In the genomic region with DNA sequence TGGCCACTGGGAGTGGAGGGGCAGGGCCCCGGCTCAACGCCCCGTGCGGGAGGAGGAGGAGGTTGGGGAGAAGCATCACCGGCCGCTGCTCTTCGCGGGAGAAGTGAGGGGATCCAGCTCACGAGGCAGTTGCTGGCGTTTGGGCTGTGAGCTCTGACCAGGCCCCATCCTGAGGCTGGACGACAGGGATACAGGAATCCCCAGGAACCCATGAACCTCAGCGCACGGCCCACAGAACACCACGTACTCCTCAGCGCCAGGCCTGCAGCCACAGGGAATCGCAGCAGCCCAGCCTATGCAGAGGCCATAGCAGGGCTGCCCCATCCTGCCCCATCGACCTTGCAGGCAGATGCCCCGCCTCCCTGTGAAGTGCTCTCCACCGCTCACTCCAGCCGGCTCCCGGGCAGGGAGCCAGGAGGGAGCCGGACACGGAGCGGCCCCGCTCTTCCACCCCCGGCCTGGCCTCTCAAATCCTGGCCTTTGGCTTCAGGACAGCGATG, we compare ENCODE assay signal across 18 cellular contexts.
A peak's percentile ranks its signal among the peaks of the same experiment; 100 is the strongest.
DNase-seq lines count a peak whose midpoint lies in the region; ATAC-seq, FAIRE-seq and TF ChIP-seq lines count a peak whose summit lies in the region.
"Had no signal": no experiment of that assay in that cellular context is flagged by ENCODE, and none has a peak within 500 bp of the region (broad histone marks: within the 10 kb centered on the region; RNA-seq: fewer than 3 reads in every experiment).

No MANE protein-coding gene starts in this region.

- DNase-seq in DMS53 (lab: John Stamatoyannopoulos, UW) (peak; percentile 42), DMS53 treated with DMSO at 0.1 percent for 48 hours (lab: John Stamatoyannopoulos, UW; ENCODE audit: unreplicated experiment) (no peak), body of pancreas (peak in 2 of 4 donors; percentile 10 to 13), HepG2 (ENCODE audit: low spot score) (peak; percentile 54), upper lobe of right lung (peak; percentile 91), NCI-H1930 (lab: John Stamatoyannopoulos, UW) (no peak), OCI-M1 (lab: John Stamatoyannopoulos, UW) (no peak)
- DNase-seq: amniotic stem cell; MV-4-11; NCI-H2171; stimulated activated CD4-positive, alpha-beta T cell treated with anti-CD3 and anti-CD28 coated beads, Interleukin-4, amount 100 ng/mL, for 1 hour; T-helper 1 cell; WERI-Rb-1 had no signal

- no peaks in the 10 kb centered on the region for H3K4me1 ChIP-seq in body of pancreas
- peaks cover 19% of the 10 kb centered on the region for H3K4me1 ChIP-seq in HepG2 (ENCODE audit: insufficient read depth, low read length)
- H3K4me1 ChIP-seq in upper lobe of right lung: no peaks in the 10 kb centered on the region

- H3K4me3 ChIP-seq in body of pancreas (no peak overlapping the region), HepG2 (replicated peaks in 1 of 3; ENCODE audit: insufficient read depth in 1 of 3, low read depth in 2 of 3, low read length in 3 of 3) (0 out of 6 replicates have a peak overlapping the region, but pooled peaks of 1 of the 3 experiments have one; percentile 15), upper lobe of right lung (no peak overlapping the region)

- H3K27me3 ChIP-seq in body of pancreas (no peaks in the 10 kb centered on the region), HepG2 (ENCODE audit: control insufficient read depth in 1 of 2, insufficient read depth in 2 of 2, low read length in 2 of 2) (peaks cover 8 to 35% of the 10 kb centered on the region in 2 experiments; a peak in 4 of 5 replicates), upper lobe of right lung (no peaks in the 10 kb centered on the region)

- no peak overlapping the region for H3K27ac ChIP-seq in body of pancreas
- no peak overlapping the region for H3K27ac ChIP-seq in HepG2 (ENCODE audit: extremely low read length, insufficient read depth, low read length)
- H3K27ac ChIP-seq in upper lobe of right lung: no peak overlapping the region
- H3K27ac ChIP-seq: 22Rv1, HL-60, neutrophil, WERI-Rb-1 had no signal

- intact Hi-C loops in body of pancreas (cut with DNase I): no loop called here
- intact Hi-C loops in HepG2 (cut with micrococcal nuclease; ENCODE audit: unreplicated experiment): no loop called here
- intact Hi-C loops in upper lobe of right lung (cut with DNase I): no loop called here

- TF ChIP-seq CTCF in body of pancreas (IDR thresholded peaks at IDR 0.05) (no peak), HepG2 (CRISPR knock-in tag; IDR thresholded peaks at IDR 0.05) (no peak), upper lobe of right lung (IDR thresholded peaks at IDR 0.05) (no peak)

- TF ChIP-seq EP300 in HepG2 (IDR thresholded peaks at IDR 0.05; ENCODE audit: low read depth in 2 of 2, low read length in 2 of 2) (no peak), HepG2 (CRISPR knock-in tag; IDR thresholded peaks at IDR 0.05; ENCODE audit: borderline replicate concordance) (no peak)

- no peak for TF ChIP-seq POLR2A in body of pancreas (IDR thresholded peaks at IDR 0.05)
- no peak for TF ChIP-seq POLR2A in HepG2 (IDR thresholded peaks at IDR 0.05; ENCODE audit: insufficient read depth in 1 of 2, low read depth in 2 of 2, low read length in 2 of 2)

- no peak overlapping the region for H3K9ac ChIP-seq in HepG2 (ENCODE audit: insufficient read depth, low read depth, low read length)

- H3K79me2 ChIP-seq in HepG2 (ENCODE audit: insufficient read depth, low read length): no peaks in the 10 kb centered on the region

- BruUV-seq in HepG2 (replicated peaks; lab: Mats Ljungman, UMichigan): no TSS peak

- in situ Hi-C loops in HepG2 (cut with HindIII; ENCODE audit: extremely low pct_ligation_motif_present, low pct_unique_long_range_greater_than_20kb): no loop called here

- no peaks in the 10 kb centered on the region for H4K20me1 ChIP-seq in HepG2 (ENCODE audit: insufficient read depth, low read length)

- POLR2A ChIA-PET in HepG2 (lab: Yijun Ruan, JAX): interaction anchor here (0.7 kb wide), 1 partner anchor 16 kb away, joined by 3 read pairs; no protein-coding TSS in a partner anchor

- no peaks in the 10 kb centered on the region for H3K36me3 ChIP-seq in body of pancreas (replicated peaks in 1 of 2; ENCODE audit: insufficient read depth in 1 of 2, low read depth in 2 of 2)
- no peaks in the 10 kb centered on the region for H3K36me3 ChIP-seq in HepG2 (replicated peaks in 1 of 2; ENCODE audit: control insufficient read depth in 1 of 2, insufficient read depth in 2 of 2, low read length in 2 of 2)
- H3K36me3 ChIP-seq in upper lobe of right lung: no peaks in the 10 kb centered on the region
- H3K36me3 ChIP-seq: neutrophil, WERI-Rb-1 had no signal

- 64 to 77% methylated on average over 18 to 23 of the region's 27 CpGs for WGBS in body of pancreas, 2 donors
- 20% methylated on average over 18 of the region's 27 CpGs for WGBS in HepG2 (ENCODE audit: low lambda C conversion rate)

- FAIRE-seq in HepG2 (lab: Jason Lieb, UNC): no peak
- FAIRE-seq: GM18507 had no signal

- CTCF ChIA-PET in HepG2 (lab: Yijun Ruan, JAX; ENCODE audit: low intra/inter-chr PET ratio, low total read pairs): no interaction called here

- peak overlapping the region; percentile 58 for H3K4me2 ChIP-seq in HepG2 (ENCODE audit: low read depth, low read length)

- no peak for TF ChIP-seq RAD21 in HepG2 (CRISPR knock-in tag; IDR thresholded peaks at IDR 0.05)

- H3K9me3 ChIP-seq in body of pancreas (peaks cover 0 to 7% (median 0%) of the 10 kb centered on the region in 3 donors), HepG2 (ENCODE audit: low read length) (peaks cover 12% of the 10 kb centered on the region; the same call in 1 of the 2 replicates), upper lobe of right lung (no peaks in the 10 kb centered on the region)
- H3K9me3 ChIP-seq: neutrophil had no signal

- ATAC-seq in body of pancreas: peak; percentile 24
- peak; percentile 94 for ATAC-seq in HepG2
- peak; percentile 93 for ATAC-seq in upper lobe of right lung
- ATAC-seq in GM18858 (IDR thresholded peaks at IDR 0.05; ENCODE audit: unreplicated experiment): no peak

- no peak overlapping the region for H2AFZ ChIP-seq in HepG2 (ENCODE audit: low read length)

TF ChIP-seq in HepG2, 621 proteins besides CTCF, POLR2A, EP300 and RAD21 (continues in another document):
- peak; percentile 67 for TF ChIP-seq ZFX (CRISPR knock-in tag; IDR thresholded peaks at IDR 0.05; ENCODE audit: low read depth)
- peak; percentile 42; the same call in 1 of the 2 replicates for TF ChIP-seq ZFY (CRISPR knock-in tag; IDR thresholded peaks at IDR 0.05)
- no peak for TF ChIP-seq ZNF337 (CRISPR knock-in tag; IDR thresholded peaks at IDR 0.05; ENCODE audit: borderline replicate concordance, low read depth)
- TF ChIP-seq, protein P1, sequence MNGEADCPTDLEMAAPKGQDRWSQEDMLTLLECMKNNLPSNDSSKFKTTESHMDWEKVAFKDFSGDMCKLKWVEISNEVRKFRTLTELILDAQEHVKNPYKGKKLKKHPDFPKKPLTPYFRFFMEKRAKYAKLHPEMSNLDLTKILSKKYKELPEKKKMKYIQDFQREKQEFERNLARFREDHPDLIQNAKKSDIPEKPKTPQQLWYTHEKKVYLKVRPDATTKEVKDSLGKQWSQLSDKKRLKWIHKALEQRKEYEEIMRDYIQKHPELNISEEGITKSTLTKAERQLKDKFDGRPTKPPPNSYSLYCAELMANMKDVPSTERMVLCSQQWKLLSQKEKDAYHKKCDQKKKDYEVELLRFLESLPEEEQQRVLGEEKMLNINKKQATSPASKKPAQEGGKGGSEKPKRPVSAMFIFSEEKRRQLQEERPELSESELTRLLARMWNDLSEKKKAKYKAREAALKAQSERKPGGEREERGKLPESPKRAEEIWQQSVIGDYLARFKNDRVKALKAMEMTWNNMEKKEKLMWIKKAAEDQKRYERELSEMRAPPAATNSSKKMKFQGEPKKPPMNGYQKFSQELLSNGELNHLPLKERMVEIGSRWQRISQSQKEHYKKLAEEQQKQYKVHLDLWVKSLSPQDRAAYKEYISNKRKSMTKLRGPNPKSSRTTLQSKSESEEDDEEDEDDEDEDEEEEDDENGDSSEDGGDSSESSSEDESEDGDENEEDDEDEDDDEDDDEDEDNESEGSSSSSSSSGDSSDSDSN (CRISPR knock-in tag; IDR thresholded peaks at IDR 0.05): peak; percentile 55
- TF ChIP-seq, protein P2, sequence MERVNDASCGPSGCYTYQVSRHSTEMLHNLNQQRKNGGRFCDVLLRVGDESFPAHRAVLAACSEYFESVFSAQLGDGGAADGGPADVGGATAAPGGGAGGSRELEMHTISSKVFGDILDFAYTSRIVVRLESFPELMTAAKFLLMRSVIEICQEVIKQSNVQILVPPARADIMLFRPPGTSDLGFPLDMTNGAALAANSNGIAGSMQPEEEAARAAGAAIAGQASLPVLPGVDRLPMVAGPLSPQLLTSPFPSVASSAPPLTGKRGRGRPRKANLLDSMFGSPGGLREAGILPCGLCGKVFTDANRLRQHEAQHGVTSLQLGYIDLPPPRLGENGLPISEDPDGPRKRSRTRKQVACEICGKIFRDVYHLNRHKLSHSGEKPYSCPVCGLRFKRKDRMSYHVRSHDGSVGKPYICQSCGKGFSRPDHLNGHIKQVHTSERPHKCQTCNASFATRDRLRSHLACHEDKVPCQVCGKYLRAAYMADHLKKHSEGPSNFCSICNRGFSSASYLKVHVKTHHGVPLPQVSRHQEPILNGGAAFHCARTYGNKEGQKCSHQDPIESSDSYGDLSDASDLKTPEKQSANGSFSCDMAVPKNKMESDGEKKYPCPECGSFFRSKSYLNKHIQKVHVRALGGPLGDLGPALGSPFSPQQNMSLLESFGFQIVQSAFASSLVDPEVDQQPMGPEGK (CRISPR knock-in tag; IDR thresholded peaks at IDR 0.05): peak; percentile 66
- peak; percentile 75; the same call in 1 of the 2 replicates for TF ChIP-seq SP5 (CRISPR knock-in tag; IDR thresholded peaks at IDR 0.05; ENCODE audit: borderline replicate concordance, low read depth)
- TF ChIP-seq NR2F6 (IDR thresholded peaks at IDR 0.05): no peak
- TF ChIP-seq NR2F6 (CRISPR knock-in tag; IDR thresholded peaks at IDR 0.05): peak; percentile 46; the same call in 1 of the 2 replicates
- TF ChIP-seq, protein P3, sequence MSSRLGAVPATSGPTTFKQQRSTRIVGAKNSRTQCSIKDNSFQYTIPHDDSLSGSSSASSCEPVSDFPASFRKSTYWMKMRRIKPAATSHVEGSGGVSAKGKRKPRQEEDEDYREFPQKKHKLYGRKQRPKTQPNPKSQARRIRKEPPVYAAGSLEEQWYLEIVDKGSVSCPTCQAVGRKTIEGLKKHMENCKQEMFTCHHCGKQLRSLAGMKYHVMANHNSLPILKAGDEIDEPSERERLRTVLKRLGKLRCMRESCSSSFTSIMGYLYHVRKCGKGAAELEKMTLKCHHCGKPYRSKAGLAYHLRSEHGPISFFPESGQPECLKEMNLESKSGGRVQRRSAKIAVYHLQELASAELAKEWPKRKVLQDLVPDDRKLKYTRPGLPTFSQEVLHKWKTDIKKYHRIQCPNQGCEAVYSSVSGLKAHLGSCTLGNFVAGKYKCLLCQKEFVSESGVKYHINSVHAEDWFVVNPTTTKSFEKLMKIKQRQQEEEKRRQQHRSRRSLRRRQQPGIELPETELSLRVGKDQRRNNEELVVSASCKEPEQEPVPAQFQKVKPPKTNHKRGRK (CRISPR knock-in tag; IDR thresholded peaks at IDR 0.05): no peak
- TF ChIP-seq ZNF343 (CRISPR knock-in tag; IDR thresholded peaks at IDR 0.05): 0 out of 2 replicates have a peak, but pooled peaks have one; percentile 48
- TF ChIP-seq ZSCAN25 (CRISPR knock-in tag; IDR thresholded peaks at IDR 0.05): peak; percentile 39; the same call in 1 of the 2 replicates

Comparison
In these comparisons a context has a peak if more than half of its experiments do, and no peak if none do; other contexts are left out.
1. DNase-seq: peak in DMS53 (single experiment), HepG2 (single experiment) and upper lobe of right lung (single experiment); none in DMS53 treated with DMSO at 0.1 percent for 48 hours (single experiment), NCI-H1930 (0 of 2) and OCI-M1 (single experiment).